Comparison of ENCODE assay signal across 28 cellular contexts in the genomic region with DNA sequence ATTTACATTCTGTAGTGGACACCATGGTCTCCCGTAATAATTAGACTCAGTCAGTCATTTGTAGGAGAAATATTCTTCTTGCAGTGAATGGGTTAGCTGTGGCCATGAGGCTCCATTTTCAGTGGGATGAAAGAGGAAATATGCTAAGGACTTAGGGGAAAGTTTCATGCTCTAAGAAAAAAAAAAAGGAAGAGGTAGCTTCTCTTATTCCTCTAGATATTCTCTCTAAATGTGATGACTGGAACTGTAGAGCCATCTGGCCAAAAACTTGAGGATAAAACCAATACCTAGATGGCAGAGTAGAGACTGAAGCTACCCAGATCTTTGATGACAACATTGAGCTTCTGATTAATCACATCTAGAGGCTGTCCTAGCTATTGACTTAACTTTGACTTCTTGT.
"Had no signal": no experiment of that assay in that cellular context is flagged by ENCODE, and none has a peak within 500 bp of the region (broad histone marks: within the 10 kb centered on the region; RNA-seq: fewer than 3 reads in every experiment).

No MANE protein-coding gene starts in this region.

- H3K9me3 Mint-ChIP-seq: activated T-cell treated with anti-CD3 and anti-CD28 coated beads, Interleukin-2, amount 50 U/mL, for 4 hours; activated T-helper 2 cell treated with anti-CD3 and anti-CD28 coated beads, Interferon-gamma antibody, Interleukin-2, Interleukin-4, amounts not matched to agents 10 μg/mL and 5 μg/mL and 100 μg/mL, durations not matched to agents 14 hours and 24 hours and 36 hours; nephron; stimulated activated naive CD8-positive, alpha-beta T cell treated with anti-CD3 and anti-CD28 coated beads, Interleukin-15, Interleukin-2, amounts not matched to agents 100 ng/mL and 50 ng/mL, for 24 hours had no signal

- H3K36me3 ChIP-seq: adrenal gland, neutrophil, pancreas, thyroid gland, upper lobe of right lung had no signal

- H3K27ac Mint-ChIP-seq: activated CD4-positive, alpha-beta T cell treated with anti-CD3 and anti-CD28 coated beads for 36 hours; activated naive CD8-positive, alpha-beta T cell; activated T-helper 2 cell treated with anti-CD3 and anti-CD28 coated beads, Interferon-gamma antibody, Interleukin-2, Interleukin-4, amounts not matched to agents 10 μg/mL and 5 μg/mL and 100 μg/mL, durations not matched to agents 14 hours and 24 hours and 36 hours; stimulated activated naive CD8-positive, alpha-beta T cell treated with anti-CD3 and anti-CD28 coated beads, Interleukin-15, Interleukin-2, amounts not matched to agents 100 ng/mL and 50 ng/mL, for 24 hours; WTC11 had no signal

- H3K27ac ChIP-seq: adrenal gland, neutrophil, pancreas, thyroid gland, upper lobe of right lung had no signal

- DNase-seq: activated CD4-positive, alpha-beta T cell treated with anti-CD3 and anti-CD28 coated beads for 36 hours; activated CD4-positive, alpha-beta T cell treated with anti-CD3 and anti-CD28 coated beads, Interleukin-2, amount 50 U/mL, for 48 hours; activated CD8-positive, alpha-beta memory T cell treated with anti-CD3 and anti-CD28 coated beads, Interleukin-2, amount 50 U/mL, for 48 hours; activated naive CD4-positive, alpha-beta T cell; activated T-cell treated with anti-CD3 and anti-CD28 coated beads, Interleukin-2, amount 50 U/mL, for 4 hours; adrenal gland; central memory CD4-positive, alpha-beta T cell; dermis blood vessel endothelial cell; effector CD8-positive, alpha-beta T cell; erythroblast; foreskin fibroblast; midbrain; pancreas; right cardiac atrium; stimulated activated CD4-positive, alpha-beta T cell treated with anti-CD3 and anti-CD28 coated beads, Interleukin-12 subunit alpha, Interleukin-12 subunit beta, amount 100 ng/mL, for 4 hours; stimulated activated CD4-positive, alpha-beta T cell treated with anti-CD3 and anti-CD28 coated beads, Interleukin-4, amount 100 ng/mL, for 4 hours; substantia nigra; T-helper 9 cell; thyroid gland; upper lobe of right lung had no signal

- H3K27me3 ChIP-seq: adrenal gland, neutrophil, pancreas, thyroid gland, upper lobe of right lung had no signal

- H3K4me3 Mint-ChIP-seq: activated CD4-positive, alpha-beta T cell treated with anti-CD3 and anti-CD28 coated beads for 36 hours; activated naive CD8-positive, alpha-beta T cell; activated T-cell treated with anti-CD3 and anti-CD28 coated beads, Interleukin-2, amount 50 U/mL, for 4 hours; nephron; stimulated activated naive CD8-positive, alpha-beta T cell treated with anti-CD3 and anti-CD28 coated beads, Interleukin-15, Interleukin-2, amounts not matched to agents 100 ng/mL and 50 ng/mL, for 24 hours; WTC11 had no signal

- H3K4me3 ChIP-seq: adrenal gland, lung, pancreas, thyroid gland, upper lobe of right lung had no signal

- H3K36me3 Mint-ChIP-seq: activated naive CD8-positive, alpha-beta T cell had no signal

- ATAC-seq: activated CD4-positive, alpha-beta T cell treated with anti-CD3 and anti-CD28 coated beads for 36 hours; activated T-cell treated with anti-CD3 and anti-CD28 coated beads, Interleukin-2, amount 50 U/mL, for 4 hours; left lobe of liver; right cardiac atrium; upper lobe of right lung; WTC11 had no signal

- H3K4me1 ChIP-seq: adrenal gland, pancreas, thyroid gland, upper lobe of right lung had no signal

- H3K27me3 Mint-ChIP-seq: activated CD4-positive, alpha-beta T cell treated with anti-CD3 and anti-CD28 coated beads for 36 hours; activated naive CD8-positive, alpha-beta T cell; stimulated activated naive CD8-positive, alpha-beta T cell treated with anti-CD3 and anti-CD28 coated beads, Interleukin-15, Interleukin-2, amounts not matched to agents 100 ng/mL and 50 ng/mL, for 24 hours had no signal

- H3K9me3 ChIP-seq: adrenal gland, neutrophil, pancreas, thyroid gland, upper lobe of right lung had no signal
